18 cellular contexts compared by ENCODE assay signal in genomic region chr5:44638286-44638869, GRCh38.
"Had no signal": no experiment of that assay in that cellular context is flagged by ENCODE, and none has a peak within 500 bp of the region (broad histone marks: within the 10 kb centered on the region; RNA-seq: fewer than 3 reads in every experiment).

No MANE protein-coding gene starts in this region.

- H3K27ac Mint-ChIP-seq: activated CD4-positive, alpha-beta T cell treated with anti-CD3 and anti-CD28 coated beads for 36 hours; activated CD8-positive, alpha-beta T cell treated with anti-CD3 and anti-CD28 coated beads, Interleukin-2, amount 10 ng/mL, durations not matched to agents 7 days and 5 days; activated naive CD4-positive, alpha-beta T cell treated with anti-CD3 and anti-CD28 coated beads for 36 hours; activated T-helper 1 cell treated with anti-CD3 and anti-CD28 coated beads, Interleukin-12 subunit alpha, Interleukin-12 subunit beta, Interleukin-2, Interleukin-4 antibody, amounts not matched to agents 30 ng/mL and 10 ng/mL and 1 ng/mL, durations not matched to agents 14 hours and 24 hours and 36 hours; memory B cell; natural killer cell treated with Interleukin-12 subunit alpha and Interleukin-12 subunit beta and Interleukin-15 and Interleukin-18, amount 100 ng/mL, for 72 hours; stimulated activated naive CD8-positive, alpha-beta T cell treated with anti-CD3 and anti-CD28 coated beads, Interleukin-15, amount 100 ng/mL, for 72 hours had no signal

- H3K27me3 ChIP-seq: adrenal gland, colonic mucosa, heart left ventricle, left lung, sigmoid colon, testis, upper lobe of right lung had no signal

- H3K9me3 ChIP-seq: adrenal gland, colonic mucosa, heart left ventricle, psoas muscle, testis, upper lobe of right lung had no signal

- H3K4me3 ChIP-seq: adrenal gland, colonic mucosa, heart left ventricle, left lung, psoas muscle, sigmoid colon, testis, upper lobe of right lung had no signal

- H3K27ac ChIP-seq: adrenal gland, colonic mucosa, heart left ventricle, left lung, psoas muscle, sigmoid colon, testis, upper lobe of right lung had no signal

- H3K4me3 Mint-ChIP-seq: activated CD4-positive, alpha-beta T cell treated with anti-CD3 and anti-CD28 coated beads for 36 hours; activated CD8-positive, alpha-beta T cell treated with anti-CD3 and anti-CD28 coated beads, Interleukin-2, amount 10 ng/mL, durations not matched to agents 7 days and 5 days; activated naive CD4-positive, alpha-beta T cell treated with anti-CD3 and anti-CD28 coated beads for 36 hours; activated T-helper 1 cell treated with anti-CD3 and anti-CD28 coated beads, Interleukin-12 subunit alpha, Interleukin-12 subunit beta, Interleukin-2, Interleukin-4 antibody, amounts not matched to agents 30 ng/mL and 10 ng/mL and 1 ng/mL, durations not matched to agents 14 hours and 24 hours and 36 hours; memory B cell; natural killer cell treated with Interleukin-12 subunit alpha and Interleukin-12 subunit beta and Interleukin-15 and Interleukin-18, amount 100 ng/mL, for 72 hours; stimulated activated naive CD8-positive, alpha-beta T cell treated with anti-CD3 and anti-CD28 coated beads, Interleukin-15, amount 100 ng/mL, for 72 hours had no signal

- H3K27me3 Mint-ChIP-seq: activated CD4-positive, alpha-beta T cell treated with anti-CD3 and anti-CD28 coated beads for 36 hours; memory B cell; natural killer cell treated with Interleukin-12 subunit alpha and Interleukin-12 subunit beta and Interleukin-15 and Interleukin-18, amount 100 ng/mL, for 72 hours; stimulated activated naive CD8-positive, alpha-beta T cell treated with anti-CD3 and anti-CD28 coated beads, Interleukin-15, amount 100 ng/mL, for 72 hours had no signal

- H3K36me3 ChIP-seq: adrenal gland, colonic mucosa, heart left ventricle, left lung, sigmoid colon, upper lobe of right lung had no signal

- H3K4me1 ChIP-seq: adrenal gland, colonic mucosa, heart left ventricle, left lung, psoas muscle, testis, upper lobe of right lung had no signal

- H3K9me3 Mint-ChIP-seq: activated naive CD4-positive, alpha-beta T cell treated with anti-CD3 and anti-CD28 coated beads for 36 hours; activated T-helper 1 cell treated with anti-CD3 and anti-CD28 coated beads, Interleukin-12 subunit alpha, Interleukin-12 subunit beta, Interleukin-2, Interleukin-4 antibody, amounts not matched to agents 30 ng/mL and 10 ng/mL and 1 ng/mL, durations not matched to agents 14 hours and 24 hours and 36 hours; memory B cell had no signal

- H3K4me1 Mint-ChIP-seq: activated CD4-positive, alpha-beta T cell treated with anti-CD3 and anti-CD28 coated beads for 36 hours; memory B cell; stimulated activated naive CD8-positive, alpha-beta T cell treated with anti-CD3 and anti-CD28 coated beads, Interleukin-15, amount 100 ng/mL, for 72 hours had no signal

- DNase-seq: activated CD4-positive, alpha-beta T cell treated with anti-CD3 and anti-CD28 coated beads for 36 hours; activated CD8-positive, alpha-beta T cell treated with anti-CD3 and anti-CD28 coated beads, Interleukin-2, amount 10 ng/mL, durations not matched to agents 7 days and 5 days; activated naive CD4-positive, alpha-beta T cell treated with anti-CD3 and anti-CD28 coated beads for 36 hours; adrenal gland; caudate nucleus; colonic mucosa; effector CD4-positive, alpha-beta T cell; heart left ventricle; left lung; psoas muscle; sigmoid colon; stimulated activated CD4-positive, alpha-beta T cell treated with anti-CD3 and anti-CD28 coated beads, Interleukin-2, amount 100 ng/mL, for 48 hours; stimulated activated naive CD8-positive, alpha-beta T cell treated with anti-CD3 and anti-CD28 coated beads, Interleukin-15, amount 100 ng/mL, for 72 hours; testis; upper lobe of right lung had no signal

- ATAC-seq: activated CD4-positive, alpha-beta T cell treated with anti-CD3 and anti-CD28 coated beads for 36 hours; activated CD8-positive, alpha-beta T cell treated with anti-CD3 and anti-CD28 coated beads, Interleukin-2, amount 10 ng/mL, durations not matched to agents 7 days and 5 days; heart left ventricle; left lung; natural killer cell treated with Interleukin-12 subunit alpha and Interleukin-12 subunit beta and Interleukin-15 and Interleukin-18, amount 100 ng/mL, for 72 hours; stimulated activated naive CD8-positive, alpha-beta T cell treated with anti-CD3 and anti-CD28 coated beads, Interleukin-15, amount 100 ng/mL, for 72 hours; upper lobe of right lung had no signal

- H3K36me3 Mint-ChIP-seq: memory B cell; natural killer cell treated with Interleukin-12 subunit alpha and Interleukin-12 subunit beta and Interleukin-15 and Interleukin-18, amount 100 ng/mL, for 72 hours had no signal
